Comparison of ENCODE assay signal across 13 cellular contexts in the genomic region with DNA sequence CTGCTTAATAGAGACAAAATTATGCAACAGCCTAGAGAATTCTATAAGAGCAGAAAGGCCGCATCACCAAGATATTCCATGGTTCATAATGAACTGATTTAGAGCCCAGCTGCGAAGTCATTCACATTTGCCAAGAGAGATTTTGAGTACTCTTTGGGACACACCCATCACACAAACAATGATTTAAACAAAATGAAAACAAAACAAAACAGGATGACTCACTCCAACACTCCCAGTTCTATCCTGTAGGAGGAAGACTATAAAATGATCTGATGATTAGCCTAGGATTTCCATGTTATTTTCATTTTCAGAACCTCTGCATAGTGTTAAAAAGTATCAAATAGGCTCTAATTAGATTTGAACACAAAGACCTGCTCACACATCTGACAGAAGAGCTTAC.
A peak's percentile ranks its signal among the peaks of the same experiment; 100 is the strongest.
DNase-seq lines count a peak whose midpoint lies in the region; ATAC-seq and TF ChIP-seq lines count a peak whose summit lies in the region.
"Had no signal": no experiment of that assay in that cellular context is flagged by ENCODE, and none has a peak within 500 bp of the region (broad histone marks: within the 10 kb centered on the region; RNA-seq: fewer than 3 reads in every experiment).

No MANE protein-coding gene starts in this region.

- CTCF ChIA-PET in activated CD8-positive, alpha-beta T cell treated with anti-CD3 and anti-CD28 coated beads for 36 hours (lab: Charles Lee): interaction anchor here (0.9 kb wide), 1 partner anchor 242 kb away, joined by 4 read pairs; no protein-coding TSS in a partner anchor

- H3K36me3 ChIP-seq in left ventricle myocardium inferior (no peaks in the 10 kb centered on the region), transverse colon (no peaks in the 10 kb centered on the region)

- H3K4me3 ChIP-seq in astrocyte of the spinal cord (ENCODE audit: low read depth, low read length) (no peak overlapping the region), left ventricle myocardium inferior (no peak overlapping the region), transverse colon (no peak overlapping the region)
- H3K4me3 ChIP-seq: spleen, stomach had no signal

- TF ChIP-seq EP300 in transverse colon (IDR thresholded peaks at IDR 0.05; ENCODE audit: low read depth): no peak

- POLR2A ChIA-PET in activated CD8-positive, alpha-beta T cell treated with anti-CD3 and anti-CD28 coated beads for 36 hours (lab: Charles Lee): no interaction called here

- H3K4me1 ChIP-seq in left ventricle myocardium inferior (peaks cover 6% of the 10 kb centered on the region), transverse colon (peaks cover 0 to 22% (median 8%) of the 10 kb centered on the region in 4 donors)

- in situ Hi-C loops in astrocyte of the spinal cord (cut with HindIII; ENCODE audit: low sequenced_read_pairs) (no loop called here), transverse colon (cut with MboI; ENCODE audit: low pct_ligation_motif_present in 1 of 4, low pct_unique_long_range_greater_than_20kb in 1 of 4, low sequenced_read_pairs in 3 of 4) (no loop called here)

- intact Hi-C loops in left ventricle myocardium inferior (cut with micrococcal nuclease): no loop called here
- intact Hi-C loops in transverse colon (cut with DNase I; ENCODE audit: low total_unique reads): no loop called here
- intact Hi-C loops in activated CD8-positive, alpha-beta T cell treated with anti-CD3 and anti-CD28 coated beads for 36 hours (cut with micrococcal nuclease): no loop called here

- 32 to 53% methylated on average over 2 of the region's 2 CpGs for WGBS in transverse colon (ENCODE audit: low coverage in 1 of 2), 2 donors

- H3K27me3 Mint-ChIP-seq in activated CD8-positive, alpha-beta T cell treated with anti-CD3 and anti-CD28 coated beads for 36 hours: no peaks in the 10 kb centered on the region

- TF ChIP-seq POLR2A in transverse colon (IDR thresholded peaks at IDR 0.05): no peak

- no peak for ATAC-seq in GM18520 (IDR thresholded peaks at IDR 0.05; ENCODE audit: unreplicated experiment)
- ATAC-seq in activated CD8-positive, alpha-beta T cell treated with anti-CD3 and anti-CD28 coated beads for 36 hours: no peak
- ATAC-seq: activated CD8-positive, alpha-beta T cell treated with anti-CD3 and anti-CD28 coated beads, Interleukin-2, amount 10 ng/mL, durations not matched to agents 7 days and 5 days had no signal

- no peaks in the 10 kb centered on the region for H3K9me3 ChIP-seq in left ventricle myocardium inferior (replicated peaks)
- no peaks in the 10 kb centered on the region for H3K9me3 ChIP-seq in transverse colon
- H3K9me3 ChIP-seq: spleen, stomach had no signal

- TF ChIP-seq CTCF in astrocyte of the spinal cord (IDR thresholded peaks at IDR 0.05; ENCODE audit: low read depth, low read length) (no peak), left ventricle myocardium inferior (IDR thresholded peaks at IDR 0.05; ENCODE audit: borderline replicate concordance) (peak; percentile 47), transverse colon (IDR thresholded peaks at IDR 0.05) (peak in 3 of 5 experiments; percentile 23 to 51 (median 48)), GM20000 (IDR thresholded peaks at IDR 0.05; ENCODE audit: extremely low read depth, missing control alignments) (no peak)
- TF ChIP-seq CTCF in activated CD8-positive, alpha-beta T cell treated with anti-CD3 and anti-CD28 coated beads for 36 hours (IDR thresholded peaks at IDR 0.05): no peak

- H3K4me1 Mint-ChIP-seq in activated CD8-positive, alpha-beta T cell treated with anti-CD3 and anti-CD28 coated beads for 36 hours (ENCODE audit: low read depth): no peaks in the 10 kb centered on the region

- no peak overlapping the region for H3K27ac Mint-ChIP-seq in activated CD8-positive, alpha-beta T cell treated with anti-CD3 and anti-CD28 coated beads for 36 hours
- H3K27ac Mint-ChIP-seq: activated CD8-positive, alpha-beta T cell treated with anti-CD3 and anti-CD28 coated beads, Interleukin-2, amount 10 ng/mL, durations not matched to agents 7 days and 5 days; H9 had no signal

- H3K27me3 ChIP-seq in left ventricle myocardium inferior (ENCODE audit: low read depth) (no peaks in the 10 kb centered on the region), transverse colon (no peaks in the 10 kb centered on the region)
- H3K27me3 ChIP-seq: spleen, stomach had no signal

- peaks cover 15% of the 10 kb centered on the region for H3K36me3 Mint-ChIP-seq in activated CD8-positive, alpha-beta T cell treated with anti-CD3 and anti-CD28 coated beads for 36 hours (ENCODE audit: low read depth)

- H3K9me3 Mint-ChIP-seq in activated CD8-positive, alpha-beta T cell treated with anti-CD3 and anti-CD28 coated beads for 36 hours: no peaks in the 10 kb centered on the region
- H3K9me3 Mint-ChIP-seq: H9 had no signal

- H3K27ac ChIP-seq in left ventricle myocardium inferior (replicated peaks) (peak overlapping the region; percentile 65), transverse colon (peak overlapping the region in 3 of 4 donors; percentile 7 to 24 (median 21))
- H3K27ac ChIP-seq: spleen, stomach had no signal

- DNase-seq in NCI-H345 (lab: John Stamatoyannopoulos, UW): peak; percentile 55
- no peak for DNase-seq in NCI-H345 treated with DMSO at 0.1 percent for 48 hours (lab: John Stamatoyannopoulos, UW; ENCODE audit: unreplicated experiment)
- DNase-seq in astrocyte of the spinal cord (ENCODE audit: low read depth, low spot score): peak; percentile 15
- no peak for DNase-seq in left ventricle myocardium inferior
- DNase-seq in transverse colon: no peak
- DNase-seq in GM20000 (ENCODE audit: low spot score): no peak
- no peak for DNase-seq in activated CD8-positive, alpha-beta T cell treated with anti-CD3 and anti-CD28 coated beads for 36 hours
- DNase-seq: activated CD8-positive, alpha-beta T cell treated with anti-CD3 and anti-CD28 coated beads, Interleukin-2, amount 10 ng/mL, durations not matched to agents 7 days and 5 days; H9; left cardiac atrium; spleen; stomach had no signal

- H3K4me3 Mint-ChIP-seq in activated CD8-positive, alpha-beta T cell treated with anti-CD3 and anti-CD28 coated beads for 36 hours: no peak overlapping the region
- H3K4me3 Mint-ChIP-seq: activated CD8-positive, alpha-beta T cell treated with anti-CD3 and anti-CD28 coated beads, Interleukin-2, amount 10 ng/mL, durations not matched to agents 7 days and 5 days; H9 had no signal

Comparison
In these comparisons a context has a peak if more than half of its experiments do, and no peak if none do; other contexts are left out.
1. DNase-seq: peak in NCI-H345 (single experiment) and astrocyte of the spinal cord (single experiment); none in NCI-H345 treated with DMSO at 0.1 percent for 48 hours (single experiment), left ventricle myocardium inferior (single experiment), transverse colon (single experiment), GM20000 (single experiment) and activated CD8-positive, alpha-beta T cell treated with anti-CD3 and anti-CD28 coated beads for 36 hours (single experiment).
2. CTCF ChIP-seq: peak in left ventricle myocardium inferior (single experiment) and transverse colon (3 of 5); none in astrocyte of the spinal cord (single experiment), GM20000 (single experiment) and activated CD8-positive, alpha-beta T cell treated with anti-CD3 and anti-CD28 coated beads for 36 hours (single experiment).